Comparison of ENCODE assay signal across 22 cellular contexts in the genomic region with DNA sequence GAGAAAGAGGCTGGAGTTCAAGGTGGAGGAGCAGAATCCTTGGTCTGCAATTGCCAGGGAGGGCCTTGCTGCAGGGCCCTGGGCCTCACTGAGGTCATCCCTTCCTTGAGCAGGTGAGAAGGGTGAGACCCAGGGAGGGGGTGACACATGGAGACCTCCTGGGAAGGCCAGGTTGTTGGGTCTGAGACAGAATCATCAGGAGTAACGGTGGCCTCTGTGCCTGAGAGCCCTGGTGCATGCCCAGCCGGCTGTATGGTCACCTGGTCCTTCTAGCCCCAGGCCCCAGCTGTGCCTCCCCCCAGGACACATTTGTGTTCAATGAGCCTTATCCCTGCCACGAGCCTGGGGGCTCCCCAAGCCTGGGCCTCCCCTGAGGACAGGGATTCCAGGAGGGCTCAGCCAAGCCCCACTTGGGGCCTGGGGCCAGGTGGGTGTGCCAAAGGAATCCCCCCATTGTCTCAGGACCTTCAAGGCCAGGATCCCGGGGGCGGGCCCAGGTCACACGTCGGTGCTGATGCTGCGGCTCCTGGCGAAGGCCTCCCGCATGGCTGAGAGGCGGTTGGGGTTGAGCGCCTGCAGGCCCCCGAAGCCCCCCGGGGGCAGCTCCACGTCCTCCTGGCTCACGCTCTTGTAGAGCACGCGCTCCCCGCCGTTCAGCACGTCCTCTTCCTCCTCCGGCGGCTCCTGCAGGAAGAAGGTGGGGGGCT. TPM values are rescaled to one million over a fixed set of nuclear protein-coding genes. Genes with fewer than 3 reads are reported as not detected.
"Had no signal": no experiment of that assay in that cellular context is flagged by ENCODE, and none has a peak within 500 bp of the region (broad histone marks: within the 10 kb centered on the region; RNA-seq: fewer than 3 reads in every experiment).

No MANE protein-coding gene starts in this region.

- DNase-seq: activated CD4-positive, alpha-beta T cell treated with anti-CD3 and anti-CD28 coated beads, Interleukin-2, amount 50 U/mL, for 4 hours; activated effector memory CD4-positive, alpha-beta T cell treated with anti-CD3 and anti-CD28 coated beads, Interleukin-2, amount 50 U/mL, for 16 hours; activated T-cell treated with anti-CD3 and anti-CD28 coated beads, Interleukin-2, amount 50 U/mL, for 72 hours; dermis blood vessel endothelial cell; effector memory CD4-positive, alpha-beta T cell; foreskin fibroblast; left colon; mammary epithelial cell; mucosa of descending colon; naive B cell; psoas muscle; sigmoid colon; stimulated activated CD4-positive, alpha-beta T cell treated with anti-CD3 and anti-CD28 coated beads, Interleukin-4, amount 100 ng/mL, for 24 hours; upper lobe of right lung had no signal

- H3K4me3 ChIP-seq: cardiac muscle cell, mucosa of descending colon, psoas muscle, sigmoid colon, thoracic aorta, upper lobe of right lung had no signal

- H3K36me3 ChIP-seq: cardiac muscle cell, sigmoid colon, thoracic aorta, upper lobe of right lung had no signal

- H3K9me3 ChIP-seq: mucosa of descending colon, psoas muscle, sigmoid colon, thoracic aorta, upper lobe of right lung had no signal

- ATAC-seq: activated T-cell treated with anti-CD3 and anti-CD28 coated beads, Interleukin-2, amount 50 U/mL, for 72 hours; mucosa of descending colon; psoas muscle; stimulated activated effector memory CD8-positive, alpha-beta T cell treated with anti-CD3 and anti-CD28 coated beads, Interleukin-12 subunit alpha, Interleukin-12 subunit beta, amount 100 ng/mL, for 72 hours; upper lobe of right lung had no signal

- H3K4me1 ChIP-seq: psoas muscle had no signal

- H3K27me3 ChIP-seq: cardiac muscle cell had no signal

- H3K27ac ChIP-seq: cardiac muscle cell, psoas muscle, sigmoid colon, thoracic aorta, upper lobe of right lung, VCaP had no signal

RNA-seq across cellular contexts. Expression of a gene that starts 30.5 kb away (rescaled TPM):
- total RNA-seq: activated CD8-positive, alpha-beta memory T cell treated with anti-CD3 and anti-CD28 coated beads for 36 hours; activated T-cell treated with anti-CD3 and anti-CD28 coated beads, Interleukin-2, amount 50 U/mL, for 72 hours; dermis blood vessel endothelial cell; glomerular endothelial cell; mammary epithelial cell; neural crest cell; osteocyte; psoas muscle; thoracic aorta; upper lobe of right lung had no signal
- polyA plus RNA-seq: cardiac muscle cell, mammary epithelial cell, psoas muscle had no signal

RNA-seq across cellular contexts. Expression of a gene that starts 44.2 kb away (rescaled TPM):
- total RNA-seq: glomerular endothelial cell had no signal
- polyA plus RNA-seq: mammary epithelial cell had no signal

RNA-seq across cellular contexts. Expression of a gene that starts 53.9 kb away (rescaled TPM):
- total RNA-seq: activated CD8-positive, alpha-beta memory T cell treated with anti-CD3 and anti-CD28 coated beads for 36 hours; activated T-cell treated with anti-CD3 and anti-CD28 coated beads, Interleukin-2, amount 50 U/mL, for 72 hours; cardiac muscle cell; dermis blood vessel endothelial cell; glomerular endothelial cell; left colon; mammary epithelial cell; mucosa of descending colon; neural crest cell; osteocyte; sigmoid colon; thoracic aorta; upper lobe of right lung had no signal
- polyA plus RNA-seq: cardiac muscle cell, mammary epithelial cell, sigmoid colon had no signal

RNA-seq across cellular contexts. Expression of a gene that starts 57.5 kb away (rescaled TPM):
- total RNA-seq: activated CD8-positive, alpha-beta memory T cell treated with anti-CD3 and anti-CD28 coated beads for 36 hours; activated T-cell treated with anti-CD3 and anti-CD28 coated beads, Interleukin-2, amount 50 U/mL, for 72 hours; cardiac muscle cell; dermis blood vessel endothelial cell; glomerular endothelial cell; left colon; mammary epithelial cell; mucosa of descending colon; osteocyte; sigmoid colon; thoracic aorta; upper lobe of right lung had no signal
- polyA plus RNA-seq: mammary epithelial cell had no signal
